21 cellular contexts compared by ENCODE assay signal in genomic region chr2:115560671-115561070, GRCh38.
DNase-seq lines count a peak whose midpoint lies in the region; ATAC-seq and TF ChIP-seq lines count a peak whose summit lies in the region.
"Had no signal": no experiment of that assay in that cellular context is flagged by ENCODE, and none has a peak within 500 bp of the region (broad histone marks: within the 10 kb centered on the region; RNA-seq: fewer than 3 reads in every experiment).

No MANE protein-coding gene starts in this region.

- H4K20me1 ChIP-seq in PC-3 (ENCODE audit: low read length) = no peaks in the 10 kb centered on the region
- H4K20me1 ChIP-seq: BLaER1 treated with 17β-estradiol and CSF1 and Interleukin-3, amounts not matched to agents 10 nM and 100 nM had no signal

- TF ChIP-seq CTCF in PC-3 (conservative IDR thresholded peaks at IDR 0.05; ENCODE audit: low read depth, low read length) = no peak
- TF ChIP-seq CTCF in kidney epithelial cell (IDR thresholded peaks at IDR 0.05; ENCODE audit: insufficient read depth, low read length, poor library complexity, severe bottlenecking) = no peak
- no peak for TF ChIP-seq CTCF in vagina (IDR thresholded peaks at IDR 0.05)
- no peak for TF ChIP-seq CTCF in ovary (IDR thresholded peaks at IDR 0.05)

- no TSS peak for BruUV-seq in PC-3 (replicated peaks; lab: Mats Ljungman, UMichigan)

- H3K36me3 ChIP-seq in PC-3 (ENCODE audit: low read depth, low read length) (no peaks in the 10 kb centered on the region), kidney epithelial cell (ENCODE audit: control insufficient read depth, insufficient read depth, low read length) (no peaks in the 10 kb centered on the region), vagina (no peaks in the 10 kb centered on the region), ovary (no peaks in the 10 kb centered on the region)
- H3K36me3 ChIP-seq: BLaER1 treated with 17β-estradiol and CSF1 and Interleukin-3, amounts not matched to agents 10 nM and 100 nM; SJCRH30 had no signal

- H3K4me3 ChIP-seq in PC-3 (ENCODE audit: low read length) = no peak overlapping the region
- H3K4me3 ChIP-seq in kidney epithelial cell (ENCODE audit: low read depth, low read length) = no peak overlapping the region
- H3K4me3 ChIP-seq in vagina = no peak overlapping the region
- no peak overlapping the region for H3K4me3 ChIP-seq in ovary
- H3K4me3 ChIP-seq: BLaER1 treated with 17β-estradiol and CSF1 and Interleukin-3, amounts not matched to agents 10 nM and 100 nM; K562; SJCRH30 had no signal

- no peak for TF ChIP-seq EP300 in ovary (IDR thresholded peaks at IDR 0.05)

- H3K27me3 ChIP-seq in PC-3 (ENCODE audit: low read length) (0 out of 2 replicates have a peak, but pooled peaks cover 6% of the 10 kb centered on the region), kidney epithelial cell (ENCODE audit: control insufficient read depth, insufficient read depth, low read length) (no peaks in the 10 kb centered on the region), vagina (no peaks in the 10 kb centered on the region), ovary (no peaks in the 10 kb centered on the region)
- H3K27me3 ChIP-seq: BLaER1 treated with 17β-estradiol and CSF1 and Interleukin-3, amounts not matched to agents 10 nM and 100 nM had no signal

- no peak overlapping the region for H2AFZ ChIP-seq in PC-3 (ENCODE audit: low read length)

- H3K4me1 ChIP-seq in PC-3 (ENCODE audit: insufficient read depth, low read length) = no peaks in the 10 kb centered on the region
- H3K4me1 ChIP-seq in vagina = no peaks in the 10 kb centered on the region
- H3K4me1 ChIP-seq in ovary (ENCODE audit: insufficient read depth) = no peaks in the 10 kb centered on the region
- H3K4me1 ChIP-seq: BLaER1 treated with 17β-estradiol and CSF1 and Interleukin-3, amounts not matched to agents 10 nM and 100 nM; Caco-2; SJCRH30 had no signal

- DNase-seq in HS-27A (ENCODE audit: low read depth) (peak; percentile 7), PC-3 (peak; percentile 28), kidney epithelial cell (ENCODE audit: low read depth) (peak; percentile 69), vagina (ENCODE audit: extremely low spot score in 2 of 2) (no peak), ovary (no peak)
- no peak for DNase-seq in stimulated activated CD4-positive, alpha-beta T cell treated with anti-CD3 and anti-CD28 coated beads, Interleukin-15, amount 100 ng/mL, for 24 hours
- no peak for DNase-seq in activated effector memory CD4-positive, alpha-beta T cell treated with Interleukin-2 at 50 U/mL for 16 hours
- DNase-seq: Caco-2; CD4-positive, alpha-beta memory T cell; GOT3; NCI-H1092 treated with DMSO at 0.1 percent for 48 hours; NCI-H1436 treated with DMSO at 0.1 percent for 48 hours; NCI-H1930; NCI-H446; NCI-H526 treated with DMSO at 0.1 percent for 48 hours; SJCRH30; T-helper 1 cell had no signal

- H3K79me2 ChIP-seq in PC-3 (ENCODE audit: low read length) = no peaks in the 10 kb centered on the region

- POLR2A ChIA-PET in PC-3 (lab: Charles Lee; ENCODE audit: unreplicated experiment) = no interaction called here

- H3K9me3 ChIP-seq in PC-3 (ENCODE audit: low read length) = no peaks in the 10 kb centered on the region
- H3K9me3 ChIP-seq in vagina = no peaks in the 10 kb centered on the region
- no peaks in the 10 kb centered on the region for H3K9me3 ChIP-seq in ovary
- H3K9me3 ChIP-seq: BLaER1 treated with 17β-estradiol and CSF1 and Interleukin-3, amounts not matched to agents 10 nM and 100 nM; Caco-2; SJCRH30 had no signal

- intact Hi-C loops in PC-3 (cut with micrococcal nuclease) (no loop called here), vagina (cut with DNase I) (no loop called here), ovary (cut with DNase I) (no loop called here)

- ATAC-seq in PC-3 = no peak
- ATAC-seq: HCT116, HepG2, K562 had no signal

- TF ChIP-seq POLR2A in vagina (IDR thresholded peaks at IDR 0.05) (no peak), ovary (IDR thresholded peaks at IDR 0.05) (no peak)

- WGBS in ovary, 3 donors = 60 to 90% (median 77%) methylated on average over 4 of the region's 4 CpGs

- no peak overlapping the region for H3K9ac ChIP-seq in PC-3 (ENCODE audit: low read length)
- H3K9ac ChIP-seq: BLaER1 treated with 17β-estradiol and CSF1 and Interleukin-3, amounts not matched to agents 10 nM and 100 nM had no signal

- CTCF ChIA-PET in PC-3 (lab: Charles Lee) = no interaction called here

- no peaks in the 10 kb centered on the region for H3F3A ChIP-seq in PC-3 (ENCODE audit: low read length, unreplicated experiment)

- no peaks in the 10 kb centered on the region for H3K9me2 ChIP-seq in PC-3 (replicated peaks; ENCODE audit: low read length)

- no peak overlapping the region for H3K27ac ChIP-seq in PC-3 (ENCODE audit: low read length)
- H3K27ac ChIP-seq in vagina = no peak overlapping the region
- no peak overlapping the region for H3K27ac ChIP-seq in ovary
- H3K27ac ChIP-seq: BLaER1 treated with 17β-estradiol and CSF1 and Interleukin-3, amounts not matched to agents 10 nM and 100 nM; SJCRH30 had no signal

- H3K4me2 ChIP-seq in PC-3 (ENCODE audit: low read length) = no peak overlapping the region
- H3K4me2 ChIP-seq: BLaER1 treated with 17β-estradiol and CSF1 and Interleukin-3, amounts not matched to agents 10 nM and 100 nM had no signal

Comparison
In these comparisons a context has a peak if more than half of its experiments do, and no peak if none do; other contexts are left out.
1. DNase-seq: peak in HS-27A (single experiment), PC-3 (single experiment) and kidney epithelial cell (single experiment); none in stimulated activated CD4-positive, alpha-beta T cell treated with anti-CD3 and anti-CD28 coated beads, Interleukin-15, amount 100 ng/mL, for 24 hours (single experiment), vagina (0 of 2), activated effector memory CD4-positive, alpha-beta T cell treated with Interleukin-2 at 50 U/mL for 16 hours (single experiment) and ovary (0 of 5).